In genomic region chr5:139383275-139383992, GRCh38 we compare ENCODE assay signal across 13 cellular contexts. TPM values are rescaled to one million over a fixed set of nuclear protein-coding genes. Genes with fewer than 3 reads are reported as not detected.
A peak's percentile ranks its signal among the peaks of the same experiment; 100 is the strongest.
DNase-seq lines count a peak whose midpoint lies in the region; ATAC-seq and TF ChIP-seq lines count a peak whose summit lies in the region.
"Had no signal": no experiment of that assay in that cellular context is flagged by ENCODE, and none has a peak within 500 bp of the region (broad histone marks: within the 10 kb centered on the region; RNA-seq: fewer than 3 reads in every experiment).

Gene SLC23A1, minus strand, starts transcription at chr5:139383297. Its CDS starts 44 bp downstream, at chr5:139383253.

- peak within 1 kb of the TSS in 1 of 2 donors; percentile 30 for H3K9ac ChIP-seq in liver (ENCODE audit: low read depth in 1 of 2, low read length in 2 of 2)

- H3K4me1 ChIP-seq in liver (ENCODE audit: control insufficient read depth in 4 of 4, insufficient read depth in 4 of 4, low read length in 3 of 4), result peaks cover 16 to 41% (median 35%) of the 10 kb centered on the region in 4 donors
- H3K4me1 ChIP-seq in testis, result no peaks in the 10 kb centered on the region

- TF ChIP-seq POLR2A in testis (IDR thresholded peaks at IDR 0.05), result no peak

- intact Hi-C loops in testis (cut with DNase I; ENCODE audit: low total_unique reads), result no loop called here

- in situ Hi-C loops in ACHN (cut with HindIII; ENCODE audit: low pct_ligation_motif_present, low pct_unique_long_range_greater_than_20kb, low sequenced_read_pairs), result no loop called here
- in situ Hi-C loops in G401 (cut with HindIII; ENCODE audit: low sequenced_read_pairs), result no loop called here

- peaks cover 1% of the 10 kb centered on the region for H3K27me3 Mint-ChIP-seq in mesothelial cell of epicardium (ENCODE audit: low read depth)

- H3K4me3 ChIP-seq in liver (ENCODE audit: low read depth in 1 of 3, low read length in 3 of 3) (peak within 1 kb of the TSS; percentile 19 to 61 (median 59)), testis (no peak within 1 kb of the TSS)

- DNase-seq in ACHN, result peak; percentile 69
- DNase-seq in EH (ENCODE audit: low read depth), result peak; percentile 25
- no peak for DNase-seq in testis
- DNase-seq in G401 (ENCODE audit: low spot score), result no peak
- no peak for DNase-seq in mesothelial cell of epicardium (ENCODE audit: low spot score in 2 of 2, unreplicated experiment in 2 of 2)
- DNase-seq: activated CD8-positive, alpha-beta memory T cell treated with anti-CD3 and anti-CD28 coated beads, Interleukin-2, amount 50 U/mL, for 48 hours; DMS79; NCI-H1092 treated with DMSO at 0.1 percent for 48 hours had no signal

- TF ChIP-seq RAD21 in liver (IDR thresholded peaks at IDR 0.05), result peak; percentile 26 to 36

- H3K27me3 ChIP-seq in liver (ENCODE audit: control insufficient read depth in 4 of 4, insufficient read depth in 4 of 4, low read length in 3 of 4), result no peaks in the 10 kb centered on the region
- no peaks in the 10 kb centered on the region for H3K27me3 ChIP-seq in testis

- no peak within 1 kb of the TSS for H3K27ac Mint-ChIP-seq in mesothelial cell of epicardium
- H3K27ac Mint-ChIP-seq: progenitor cell of endocrine pancreas had no signal

- WGBS in liver, result 39% methylated on average over 10 of the region's 10 CpGs
- 75 to 80% methylated on average over 9 to 10 of the region's 10 CpGs for WGBS in testis, 2 donors

- TF ChIP-seq CTCF in VCaP (conservative IDR thresholded peaks at IDR 0.05) (no peak), liver (IDR thresholded peaks at IDR 0.05; ENCODE audit: low read depth, low read length, missing input control) (no peak), testis (IDR thresholded peaks at IDR 0.05) (no peak), mesothelial cell of epicardium (IDR thresholded peaks at IDR 0.05; ENCODE audit: unreplicated experiment) (no peak)

- no peaks in the 10 kb centered on the region for H3K9me3 ChIP-seq in liver (ENCODE audit: control insufficient read depth in 4 of 4, low read length in 3 of 4)
- H3K9me3 ChIP-seq in testis, result no peaks in the 10 kb centered on the region

- peaks cover 21% of the 10 kb centered on the region for H3K4me1 Mint-ChIP-seq in mesothelial cell of epicardium

- H3K4me3 Mint-ChIP-seq in mesothelial cell of epicardium, result no peak within 1 kb of the TSS
- H3K4me3 Mint-ChIP-seq: dendritic cell treated with granulocyte-macrophage colony-stimulating factor and Interleukin-4, amounts not matched to agents 40 ng/mL and 50 ng/mL, for 4 days had no signal

- H3K9me3 Mint-ChIP-seq in mesothelial cell of epicardium, result no peaks in the 10 kb centered on the region
- H3K9me3 Mint-ChIP-seq: dendritic cell treated with granulocyte-macrophage colony-stimulating factor and Interleukin-4, amounts not matched to agents 40 ng/mL and 50 ng/mL, for 4 days had no signal

- H3K36me3 ChIP-seq in liver (ENCODE audit: control insufficient read depth in 4 of 4, insufficient read depth in 3 of 4, low read depth in 1 of 4, low read length in 3 of 4) (peaks cover 0 to 10% (median 7%) of the 10 kb centered on the region in 4 donors), testis (ENCODE audit: low read depth, missing control alignments) (no peaks in the 10 kb centered on the region)

- H3K27ac ChIP-seq in VCaP (peak within 1 kb of the TSS; percentile 55), liver (ENCODE audit: low read depth in 1 of 2, low read length in 2 of 2) (peak within 1 kb of the TSS; percentile 29 to 46), testis (peak within 1 kb of the TSS in 1 of 2 donors; percentile 80)

- H3K36me3 Mint-ChIP-seq in mesothelial cell of epicardium, result no peaks in the 10 kb centered on the region

- ATAC-seq in HG02884 (IDR thresholded peaks at IDR 0.05; ENCODE audit: unreplicated experiment), result no peak

TF ChIP-seq in liver, 16 proteins besides CTCF, POLR2A, EP300 and RAD21:
- TF ChIP-seq FOXA1 (IDR thresholded peaks at IDR 0.05) (peak; percentile 34), MAX (IDR thresholded peaks at IDR 0.05) (no peak), ATF3 (IDR thresholded peaks at IDR 0.05) (no peak), SP1 (IDR thresholded peaks at IDR 0.05) (peak; percentile 66), REST (IDR thresholded peaks at IDR 0.05) (peak; percentile 51), FOXA2 (IDR thresholded peaks at IDR 0.05) (peak; percentile 10), NR2F2 (IDR thresholded peaks at IDR 0.05) (no peak), HNF4G (IDR thresholded peaks at IDR 0.05) (peak; percentile 37), YY1 (IDR thresholded peaks at IDR 0.05) (peak; percentile 55), ZBTB33 (IDR thresholded peaks at IDR 0.05) (no peak), EGR1 (IDR thresholded peaks at IDR 0.05; ENCODE audit: low read depth in 2 of 2) (no peak), TAF1 (conservative IDR thresholded peaks at IDR 0.05) (no peak), JUND (IDR thresholded peaks at IDR 0.05) (peak in 1 of 2 donors; percentile 84), HNF4A (conservative IDR thresholded peaks at IDR 0.05) (peak; percentile 74 to 84), GABPA (IDR thresholded peaks at IDR 0.05 in 1 of 2, conservative IDR thresholded peaks at IDR 0.05 in 1 of 2) (peak in 1 of 2 donors; percentile 28), RXRA (IDR thresholded peaks at IDR 0.05) (peak; percentile 59 to 79)

RNA-seq across cellular contexts. Expression of gene SLC23A1, which starts in this region (rescaled TPM):
- total RNA-seq in liver, result 10 to 100 TPM in 1 of 2 donors, 1 to 10 TPM in 1; 10.0 to 17.5 TPM
- 10 to 100 TPM; 17.3 to 18.0 TPM for polyA plus RNA-seq in liver
- total RNA-seq in testis, result not detected
- 0.34 TPM for polyA plus RNA-seq in testis (ENCODE audit: insufficient read depth, low read depth, low replicate concordance)
- not detected in 2 replicates for total RNA-seq in G401 (2014; rRNA removed; shearing (Covaris generic))
- total RNA-seq in mesothelial cell of epicardium, result not detected in 3 replicates

Comparison
In these comparisons a context has a peak if more than half of its experiments do, and no peak if none do; other contexts are left out.
1. RNA of gene SLC23A1 (polyA plus RNA-seq): 17.3 to 18.0 TPM in liver; 0.34 TPM in testis (single experiment); every median in the first group is over 10 times any median in the second.
2. DNase-seq: peak in ACHN (single experiment) and EH (single experiment); none in testis (single experiment), G401 (single experiment) and mesothelial cell of epicardium (0 of 2).
3. H3K4me3 ChIP-seq: peak in liver (3 of 3); none in testis (0 of 2).